In the genomic region with DNA sequence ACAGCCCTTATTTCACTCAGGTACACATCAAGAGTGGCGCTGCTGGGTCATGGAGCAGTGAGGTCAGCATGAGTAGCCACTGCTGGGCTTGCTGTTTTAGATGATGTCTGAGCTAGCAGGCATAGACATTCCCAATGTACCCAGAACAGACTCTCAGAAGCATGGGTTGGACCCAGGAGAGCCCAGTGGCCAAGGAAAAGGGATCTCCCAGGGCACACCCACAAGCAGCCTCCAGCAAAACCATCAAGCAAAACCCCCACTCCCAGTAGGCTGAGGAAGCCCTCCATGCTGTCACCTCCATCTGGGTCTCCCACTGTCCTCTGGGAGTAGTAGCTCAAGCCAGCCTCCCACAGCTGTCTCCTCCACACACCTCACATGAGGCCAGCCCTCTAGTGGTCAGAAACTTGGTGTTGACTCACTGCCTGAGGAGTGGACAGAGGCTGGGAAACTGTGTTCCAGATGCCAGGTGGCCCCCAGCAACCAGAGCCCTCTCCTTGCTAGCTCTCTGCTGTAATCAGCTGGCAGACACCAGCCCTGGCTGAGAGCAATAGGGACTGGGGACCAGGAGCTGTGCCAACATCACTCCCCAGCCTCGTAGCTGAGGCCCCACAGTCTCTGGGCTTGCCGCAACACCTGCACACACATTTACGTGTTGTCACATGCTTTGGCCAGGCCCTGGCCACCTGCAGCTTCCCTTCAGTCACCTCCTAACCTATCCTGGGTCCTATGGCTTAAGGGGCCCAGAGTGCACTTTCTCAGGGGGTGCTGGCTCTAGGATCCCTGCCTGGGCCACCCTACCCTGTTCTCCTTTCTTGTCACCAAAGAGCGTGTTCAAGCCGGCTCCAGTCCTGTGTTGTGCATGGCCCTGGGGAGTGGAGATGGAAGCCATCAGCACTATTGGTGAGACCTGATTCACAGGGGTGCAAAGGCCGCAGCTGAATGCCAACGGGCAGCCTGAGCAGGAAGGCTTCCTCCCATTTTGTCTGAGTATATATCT, we compare ENCODE assay signal across 1 cellular context.
TF ChIP-seq lines count a peak whose summit lies in the region.

No MANE protein-coding gene starts in this region.

TF ChIP-seq in K562, 482 proteins besides CTCF, POLR2A, EP300 and RAD21 (continued from another document and continues in another):
- TF ChIP-seq, protein P1, sequence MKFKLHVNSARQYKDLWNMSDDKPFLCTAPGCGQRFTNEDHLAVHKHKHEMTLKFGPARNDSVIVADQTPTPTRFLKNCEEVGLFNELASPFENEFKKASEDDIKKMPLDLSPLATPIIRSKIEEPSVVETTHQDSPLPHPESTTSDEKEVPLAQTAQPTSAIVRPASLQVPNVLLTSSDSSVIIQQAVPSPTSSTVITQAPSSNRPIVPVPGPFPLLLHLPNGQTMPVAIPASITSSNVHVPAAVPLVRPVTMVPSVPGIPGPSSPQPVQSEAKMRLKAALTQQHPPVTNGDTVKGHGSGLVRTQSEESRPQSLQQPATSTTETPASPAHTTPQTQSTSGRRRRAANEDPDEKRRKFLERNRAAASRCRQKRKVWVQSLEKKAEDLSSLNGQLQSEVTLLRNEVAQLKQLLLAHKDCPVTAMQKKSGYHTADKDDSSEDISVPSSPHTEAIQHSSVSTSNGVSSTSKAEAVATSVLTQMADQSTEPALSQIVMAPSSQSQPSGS (CRISPR knock-in tag; IDR thresholded peaks at IDR 0.05), result no peak
- TF ChIP-seq, protein P2, sequence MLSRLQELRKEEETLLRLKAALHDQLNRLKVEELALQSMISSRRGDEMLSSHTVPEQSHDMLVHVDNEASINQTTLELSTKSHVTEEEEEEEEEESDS (CRISPR knock-in tag; IDR thresholded peaks at IDR 0.05), result no peak
- TF ChIP-seq, protein P3, sequence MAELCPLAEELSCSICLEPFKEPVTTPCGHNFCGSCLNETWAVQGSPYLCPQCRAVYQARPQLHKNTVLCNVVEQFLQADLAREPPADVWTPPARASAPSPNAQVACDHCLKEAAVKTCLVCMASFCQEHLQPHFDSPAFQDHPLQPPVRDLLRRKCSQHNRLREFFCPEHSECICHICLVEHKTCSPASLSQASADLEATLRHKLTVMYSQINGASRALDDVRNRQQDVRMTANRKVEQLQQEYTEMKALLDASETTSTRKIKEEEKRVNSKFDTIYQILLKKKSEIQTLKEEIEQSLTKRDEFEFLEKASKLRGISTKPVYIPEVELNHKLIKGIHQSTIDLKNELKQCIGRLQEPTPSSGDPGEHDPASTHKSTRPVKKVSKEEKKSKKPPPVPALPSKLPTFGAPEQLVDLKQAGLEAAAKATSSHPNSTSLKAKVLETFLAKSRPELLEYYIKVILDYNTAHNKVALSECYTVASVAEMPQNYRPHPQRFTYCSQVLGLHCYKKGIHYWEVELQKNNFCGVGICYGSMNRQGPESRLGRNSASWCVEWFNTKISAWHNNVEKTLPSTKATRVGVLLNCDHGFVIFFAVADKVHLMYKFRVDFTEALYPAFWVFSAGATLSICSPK (IDR thresholded peaks at IDR 0.05; ENCODE audit: borderline replicate concordance), result no peak
- TF ChIP-seq, protein P4, sequence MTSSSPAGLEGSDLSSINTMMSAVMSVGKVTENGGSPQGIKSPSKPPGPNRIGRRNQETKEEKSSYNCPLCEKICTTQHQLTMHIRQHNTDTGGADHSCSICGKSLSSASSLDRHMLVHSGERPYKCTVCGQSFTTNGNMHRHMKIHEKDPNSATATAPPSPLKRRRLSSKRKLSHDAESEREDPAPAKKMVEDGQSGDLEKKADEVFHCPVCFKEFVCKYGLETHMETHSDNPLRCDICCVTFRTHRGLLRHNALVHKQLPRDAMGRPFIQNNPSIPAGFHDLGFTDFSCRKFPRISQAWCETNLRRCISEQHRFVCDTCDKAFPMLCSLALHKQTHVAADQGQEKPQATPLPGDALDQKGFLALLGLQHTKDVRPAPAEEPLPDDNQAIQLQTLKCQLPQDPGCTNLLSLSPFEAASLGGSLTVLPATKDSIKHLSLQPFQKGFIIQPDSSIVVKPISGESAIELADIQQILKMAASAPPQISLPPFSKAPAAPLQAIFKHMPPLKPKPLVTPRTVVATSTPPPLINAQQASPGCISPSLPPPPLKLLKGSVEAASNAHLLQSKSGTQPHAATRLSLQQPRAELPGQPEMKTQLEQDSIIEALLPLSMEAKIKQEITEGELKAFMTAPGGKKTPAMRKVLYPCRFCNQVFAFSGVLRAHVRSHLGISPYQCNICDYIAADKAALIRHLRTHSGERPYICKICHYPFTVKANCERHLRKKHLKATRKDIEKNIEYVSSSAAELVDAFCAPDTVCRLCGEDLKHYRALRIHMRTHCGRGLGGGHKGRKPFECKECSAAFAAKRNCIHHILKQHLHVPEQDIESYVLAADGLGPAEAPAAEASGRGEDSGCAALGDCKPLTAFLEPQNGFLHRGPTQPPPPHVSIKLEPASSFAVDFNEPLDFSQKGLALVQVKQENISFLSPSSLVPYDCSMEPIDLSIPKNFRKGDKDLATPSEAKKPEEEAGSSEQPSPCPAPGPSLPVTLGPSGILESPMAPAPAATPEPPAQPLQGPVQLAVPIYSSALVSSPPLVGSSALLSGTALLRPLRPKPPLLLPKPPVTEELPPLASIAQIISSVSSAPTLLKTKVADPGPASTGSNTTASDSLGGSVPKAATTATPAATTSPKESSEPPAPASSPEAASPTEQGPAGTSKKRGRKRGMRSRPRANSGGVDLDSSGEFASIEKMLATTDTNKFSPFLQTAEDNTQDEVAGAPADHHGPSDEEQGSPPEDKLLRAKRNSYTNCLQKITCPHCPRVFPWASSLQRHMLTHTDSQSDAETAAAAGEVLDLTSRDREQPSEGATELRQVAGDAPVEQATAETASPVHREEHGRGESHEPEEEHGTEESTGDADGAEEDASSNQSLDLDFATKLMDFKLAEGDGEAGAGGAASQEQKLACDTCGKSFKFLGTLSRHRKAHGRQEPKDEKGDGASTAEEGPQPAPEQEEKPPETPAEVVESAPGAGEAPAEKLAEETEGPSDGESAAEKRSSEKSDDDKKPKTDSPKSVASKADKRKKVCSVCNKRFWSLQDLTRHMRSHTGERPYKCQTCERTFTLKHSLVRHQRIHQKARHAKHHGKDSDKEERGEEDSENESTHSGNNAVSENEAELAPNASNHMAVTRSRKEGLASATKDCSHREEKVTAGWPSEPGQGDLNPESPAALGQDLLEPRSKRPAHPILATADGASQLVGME (CRISPR knock-in tag; IDR thresholded peaks at IDR 0.05), result no peak
- TF ChIP-seq KDM1A (IDR thresholded peaks at IDR 0.05), result no peak
- TF ChIP-seq NCOA2 (IDR thresholded peaks at IDR 0.05; ENCODE audit: partially characterized antibody in 2 of 2), result no peak
- no peak for TF ChIP-seq FIP1L1 (IDR thresholded peaks at IDR 0.05; ENCODE audit: low read depth, low read length, poor library complexity, severe bottlenecking)
- TF ChIP-seq PRMT5 (CRISPR knock-in tag; IDR thresholded peaks at IDR 0.05), result no peak
- no peak for TF ChIP-seq MCM3 (IDR thresholded peaks at IDR 0.05)
- TF ChIP-seq ELF1 (tag; IDR thresholded peaks at IDR 0.05), result no peak
- TF ChIP-seq CBX2 (IDR thresholded peaks at IDR 0.05; ENCODE audit: insufficient read depth, low read length, poor library complexity, severe bottlenecking), result no peak
- TF ChIP-seq SLC30A9 (CRISPR knock-in tag; IDR thresholded peaks at IDR 0.05), result no peak
- TF ChIP-seq RHOXF2B (CRISPR knock-in tag; conservative IDR thresholded peaks at IDR 0.05), result no peak
- no peak for TF ChIP-seq BACH1 (tag; IDR thresholded peaks at IDR 0.05)
- TF ChIP-seq, protein P5, sequence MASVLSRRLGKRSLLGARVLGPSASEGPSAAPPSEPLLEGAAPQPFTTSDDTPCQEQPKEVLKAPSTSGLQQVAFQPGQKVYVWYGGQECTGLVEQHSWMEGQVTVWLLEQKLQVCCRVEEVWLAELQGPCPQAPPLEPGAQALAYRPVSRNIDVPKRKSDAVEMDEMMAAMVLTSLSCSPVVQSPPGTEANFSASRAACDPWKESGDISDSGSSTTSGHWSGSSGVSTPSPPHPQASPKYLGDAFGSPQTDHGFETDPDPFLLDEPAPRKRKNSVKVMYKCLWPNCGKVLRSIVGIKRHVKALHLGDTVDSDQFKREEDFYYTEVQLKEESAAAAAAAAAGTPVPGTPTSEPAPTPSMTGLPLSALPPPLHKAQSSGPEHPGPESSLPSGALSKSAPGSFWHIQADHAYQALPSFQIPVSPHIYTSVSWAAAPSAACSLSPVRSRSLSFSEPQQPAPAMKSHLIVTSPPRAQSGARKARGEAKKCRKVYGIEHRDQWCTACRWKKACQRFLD (CRISPR knock-in tag; IDR thresholded peaks at IDR 0.05), result 0 out of 2 replicates have a peak, but pooled peaks have one; percentile 26
- no peak for TF ChIP-seq MEIS2 (IDR thresholded peaks at IDR 0.05; ENCODE audit: partially characterized antibody)
- no peak for TF ChIP-seq ZNF324 (CRISPR knock-in tag; IDR thresholded peaks at IDR 0.05)
- peak; percentile 70; the same call in 1 of the 2 replicates for TF ChIP-seq MYC (IDR thresholded peaks at IDR 0.05; ENCODE audit: low read depth, low read length)
- TF ChIP-seq MYC (CRISPR knock-in tag; IDR thresholded peaks at IDR 0.05; ENCODE audit: borderline replicate concordance, low read depth), result no peak
- no peak for TF ChIP-seq NEUROD1 (IDR thresholded peaks at IDR 0.05; ENCODE audit: borderline replicate concordance, low read depth, low read length, partially characterized antibody)
- TF ChIP-seq ZNF644 (tag; IDR thresholded peaks at IDR 0.05; ENCODE audit: low read depth), result no peak
- no peak for TF ChIP-seq NELFE (IDR thresholded peaks at IDR 0.05; ENCODE audit: insufficient read depth, insufficient read length)
- TF ChIP-seq, protein P6, sequence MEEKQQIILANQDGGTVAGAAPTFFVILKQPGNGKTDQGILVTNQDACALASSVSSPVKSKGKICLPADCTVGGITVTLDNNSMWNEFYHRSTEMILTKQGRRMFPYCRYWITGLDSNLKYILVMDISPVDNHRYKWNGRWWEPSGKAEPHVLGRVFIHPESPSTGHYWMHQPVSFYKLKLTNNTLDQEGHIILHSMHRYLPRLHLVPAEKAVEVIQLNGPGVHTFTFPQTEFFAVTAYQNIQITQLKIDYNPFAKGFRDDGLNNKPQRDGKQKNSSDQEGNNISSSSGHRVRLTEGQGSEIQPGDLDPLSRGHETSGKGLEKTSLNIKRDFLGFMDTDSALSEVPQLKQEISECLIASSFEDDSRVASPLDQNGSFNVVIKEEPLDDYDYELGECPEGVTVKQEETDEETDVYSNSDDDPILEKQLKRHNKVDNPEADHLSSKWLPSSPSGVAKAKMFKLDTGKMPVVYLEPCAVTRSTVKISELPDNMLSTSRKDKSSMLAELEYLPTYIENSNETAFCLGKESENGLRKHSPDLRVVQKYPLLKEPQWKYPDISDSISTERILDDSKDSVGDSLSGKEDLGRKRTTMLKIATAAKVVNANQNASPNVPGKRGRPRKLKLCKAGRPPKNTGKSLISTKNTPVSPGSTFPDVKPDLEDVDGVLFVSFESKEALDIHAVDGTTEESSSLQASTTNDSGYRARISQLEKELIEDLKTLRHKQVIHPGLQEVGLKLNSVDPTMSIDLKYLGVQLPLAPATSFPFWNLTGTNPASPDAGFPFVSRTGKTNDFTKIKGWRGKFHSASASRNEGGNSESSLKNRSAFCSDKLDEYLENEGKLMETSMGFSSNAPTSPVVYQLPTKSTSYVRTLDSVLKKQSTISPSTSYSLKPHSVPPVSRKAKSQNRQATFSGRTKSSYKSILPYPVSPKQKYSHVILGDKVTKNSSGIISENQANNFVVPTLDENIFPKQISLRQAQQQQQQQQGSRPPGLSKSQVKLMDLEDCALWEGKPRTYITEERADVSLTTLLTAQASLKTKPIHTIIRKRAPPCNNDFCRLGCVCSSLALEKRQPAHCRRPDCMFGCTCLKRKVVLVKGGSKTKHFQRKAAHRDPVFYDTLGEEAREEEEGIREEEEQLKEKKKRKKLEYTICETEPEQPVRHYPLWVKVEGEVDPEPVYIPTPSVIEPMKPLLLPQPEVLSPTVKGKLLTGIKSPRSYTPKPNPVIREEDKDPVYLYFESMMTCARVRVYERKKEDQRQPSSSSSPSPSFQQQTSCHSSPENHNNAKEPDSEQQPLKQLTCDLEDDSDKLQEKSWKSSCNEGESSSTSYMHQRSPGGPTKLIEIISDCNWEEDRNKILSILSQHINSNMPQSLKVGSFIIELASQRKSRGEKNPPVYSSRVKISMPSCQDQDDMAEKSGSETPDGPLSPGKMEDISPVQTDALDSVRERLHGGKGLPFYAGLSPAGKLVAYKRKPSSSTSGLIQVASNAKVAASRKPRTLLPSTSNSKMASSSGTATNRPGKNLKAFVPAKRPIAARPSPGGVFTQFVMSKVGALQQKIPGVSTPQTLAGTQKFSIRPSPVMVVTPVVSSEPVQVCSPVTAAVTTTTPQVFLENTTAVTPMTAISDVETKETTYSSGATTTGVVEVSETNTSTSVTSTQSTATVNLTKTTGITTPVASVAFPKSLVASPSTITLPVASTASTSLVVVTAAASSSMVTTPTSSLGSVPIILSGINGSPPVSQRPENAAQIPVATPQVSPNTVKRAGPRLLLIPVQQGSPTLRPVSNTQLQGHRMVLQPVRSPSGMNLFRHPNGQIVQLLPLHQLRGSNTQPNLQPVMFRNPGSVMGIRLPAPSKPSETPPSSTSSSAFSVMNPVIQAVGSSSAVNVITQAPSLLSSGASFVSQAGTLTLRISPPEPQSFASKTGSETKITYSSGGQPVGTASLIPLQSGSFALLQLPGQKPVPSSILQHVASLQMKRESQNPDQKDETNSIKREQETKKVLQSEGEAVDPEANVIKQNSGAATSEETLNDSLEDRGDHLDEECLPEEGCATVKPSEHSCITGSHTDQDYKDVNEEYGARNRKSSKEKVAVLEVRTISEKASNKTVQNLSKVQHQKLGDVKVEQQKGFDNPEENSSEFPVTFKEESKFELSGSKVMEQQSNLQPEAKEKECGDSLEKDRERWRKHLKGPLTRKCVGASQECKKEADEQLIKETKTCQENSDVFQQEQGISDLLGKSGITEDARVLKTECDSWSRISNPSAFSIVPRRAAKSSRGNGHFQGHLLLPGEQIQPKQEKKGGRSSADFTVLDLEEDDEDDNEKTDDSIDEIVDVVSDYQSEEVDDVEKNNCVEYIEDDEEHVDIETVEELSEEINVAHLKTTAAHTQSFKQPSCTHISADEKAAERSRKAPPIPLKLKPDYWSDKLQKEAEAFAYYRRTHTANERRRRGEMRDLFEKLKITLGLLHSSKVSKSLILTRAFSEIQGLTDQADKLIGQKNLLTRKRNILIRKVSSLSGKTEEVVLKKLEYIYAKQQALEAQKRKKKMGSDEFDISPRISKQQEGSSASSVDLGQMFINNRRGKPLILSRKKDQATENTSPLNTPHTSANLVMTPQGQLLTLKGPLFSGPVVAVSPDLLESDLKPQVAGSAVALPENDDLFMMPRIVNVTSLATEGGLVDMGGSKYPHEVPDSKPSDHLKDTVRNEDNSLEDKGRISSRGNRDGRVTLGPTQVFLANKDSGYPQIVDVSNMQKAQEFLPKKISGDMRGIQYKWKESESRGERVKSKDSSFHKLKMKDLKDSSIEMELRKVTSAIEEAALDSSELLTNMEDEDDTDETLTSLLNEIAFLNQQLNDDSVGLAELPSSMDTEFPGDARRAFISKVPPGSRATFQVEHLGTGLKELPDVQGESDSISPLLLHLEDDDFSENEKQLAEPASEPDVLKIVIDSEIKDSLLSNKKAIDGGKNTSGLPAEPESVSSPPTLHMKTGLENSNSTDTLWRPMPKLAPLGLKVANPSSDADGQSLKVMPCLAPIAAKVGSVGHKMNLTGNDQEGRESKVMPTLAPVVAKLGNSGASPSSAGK (IDR thresholded peaks at IDR 0.05), result 0 out of 2 replicates have a peak, but pooled peaks have one; percentile 18
- TF ChIP-seq, protein P7, sequence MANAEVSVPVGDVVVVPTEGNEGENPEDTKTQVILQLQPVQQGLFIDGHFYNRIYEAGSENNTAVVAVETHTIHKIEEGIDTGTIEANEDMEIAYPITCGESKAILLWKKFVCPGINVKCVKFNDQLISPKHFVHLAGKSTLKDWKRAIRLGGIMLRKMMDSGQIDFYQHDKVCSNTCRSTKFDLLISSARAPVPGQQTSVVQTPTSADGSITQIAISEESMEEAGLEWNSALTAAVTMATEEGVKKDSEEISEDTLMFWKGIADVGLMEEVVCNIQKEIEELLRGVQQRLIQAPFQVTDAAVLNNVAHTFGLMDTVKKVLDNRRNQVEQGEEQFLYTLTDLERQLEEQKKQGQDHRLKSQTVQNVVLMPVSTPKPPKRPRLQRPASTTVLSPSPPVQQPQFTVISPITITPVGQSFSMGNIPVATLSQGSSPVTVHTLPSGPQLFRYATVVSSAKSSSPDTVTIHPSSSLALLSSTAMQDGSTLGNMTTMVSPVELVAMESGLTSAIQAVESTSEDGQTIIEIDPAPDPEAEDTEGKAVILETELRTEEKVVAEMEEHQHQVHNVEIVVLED (CRISPR knock-in tag; IDR thresholded peaks at IDR 0.05), result no peak
